ENCODE assay signal across 8 cellular contexts in genomic region chr20:45934046-45934586, GRCh38. TPM values are rescaled to one million over a fixed set of nuclear protein-coding genes. Genes with fewer than 3 reads are reported as not detected.
DNase-seq lines count a peak whose midpoint lies in the region; ATAC-seq and TF ChIP-seq lines count a peak whose summit lies in the region.

No MANE protein-coding gene starts in this region.

- TF ChIP-seq CTCF in DND-41 (IDR thresholded peaks at IDR 0.05; ENCODE audit: borderline replicate concordance, extremely low read depth, low read length, poor library complexity, severe bottlenecking) (no peak), lower lobe of right lung (IDR thresholded peaks at IDR 0.05) (no peak)

- H3K79me2 ChIP-seq in DND-41 (ENCODE audit: insufficient read depth, low read length): peaks cover 56% of the 10 kb centered on the region

- H3K4me3 ChIP-seq in DND-41 (ENCODE audit: low read depth in 1 of 2, low read length in 2 of 2) (peak overlapping the region; percentile 90 to 97), lower lobe of right lung (peak overlapping the region; percentile 83)

- H3K27me3 ChIP-seq in DND-41 (ENCODE audit: insufficient read depth, low read length, poor library complexity) (no peaks in the 10 kb centered on the region), lower lobe of right lung (ENCODE audit: low read depth) (no peaks in the 10 kb centered on the region)

- peak overlapping the region; percentile 77 for H3K4me2 ChIP-seq in DND-41 (ENCODE audit: insufficient read depth, low read length)

- H3K9me3 ChIP-seq in DND-41 (ENCODE audit: insufficient read depth, low read length, severe bottlenecking): no peaks in the 10 kb centered on the region
- no peaks in the 10 kb centered on the region for H3K9me3 ChIP-seq in lower lobe of right lung

- H3K9ac ChIP-seq in DND-41 (ENCODE audit: low read depth, low read length): peak overlapping the region; percentile 100

- H2AFZ ChIP-seq in DND-41 (ENCODE audit: low read depth, low read length): peak overlapping the region; percentile 99

- H3K27ac ChIP-seq in DND-41 (ENCODE audit: low read length): peak overlapping the region; percentile 99
- peak overlapping the region; percentile 100 for H3K27ac ChIP-seq in lower lobe of right lung
- peak overlapping the region; percentile 99 for H3K27ac ChIP-seq in substantia nigra (ENCODE audit: low read depth, low read length, poor library complexity, severe bottlenecking)

- peaks cover 32% of the 10 kb centered on the region for H4K20me1 ChIP-seq in DND-41 (ENCODE audit: insufficient read depth, low read length)

- no peak for DNase-seq in DND-41
- peak; percentile 57 for DNase-seq in HuH-7.5 (ENCODE audit: low spot score)
- peak; percentile 7 to 59 for DNase-seq in dermis microvascular lymphatic vessel endothelial cell (ENCODE audit: low read depth in 2 of 2)
- peak; percentile 81 for DNase-seq in lower lobe of right lung
- DNase-seq in substantia nigra (lab: John Stamatoyannopoulos, UW): peak in 26 of 49 donors; percentile 53 to 87 (median 82)
- no peak for DNase-seq in activated CD4-positive, alpha-beta T cell treated with anti-CD3 and anti-CD28 coated beads, Interleukin-2, amount 50 U/mL, for 4 hours

- H3K36me3 ChIP-seq in DND-41 (ENCODE audit: insufficient read depth, low read length) (peaks cover 29% of the 10 kb centered on the region), lower lobe of right lung (peaks cover 20% of the 10 kb centered on the region)

- peaks cover 27% of the 10 kb centered on the region for H3K4me1 ChIP-seq in DND-41 (ENCODE audit: insufficient read depth, low read length)
- peaks cover 26% of the 10 kb centered on the region for H3K4me1 ChIP-seq in lower lobe of right lung

- intact Hi-C loops in lower lobe of right lung (cut with DNase I): no loop called here

- peak; percentile 46 for ATAC-seq in DND-41 (ENCODE audit: insufficient read depth, low read depth)
- peak; percentile 24 for ATAC-seq in GM21447 (IDR thresholded peaks at IDR 0.05; ENCODE audit: unreplicated experiment)
- peak; percentile 46 for ATAC-seq in SK-N-SH treated with all-trans-retinoic acid at 6 μM for 48 hours
- peak; percentile 43 to 46 for ATAC-seq in lower lobe of right lung

TF ChIP-seq in SK-N-SH treated with all-trans-retinoic acid at 6 μM for 48 hours, 23 proteins besides CTCF, POLR2A, EP300 and RAD21:
- TF ChIP-seq CSRNP3 (CRISPR knock-in tag; IDR thresholded peaks at IDR 0.05) (no peak), POU6F1 (CRISPR knock-in tag; IDR thresholded peaks at IDR 0.05; ENCODE audit: borderline replicate concordance, low read depth) (no peak), ZNF565 (CRISPR knock-in tag; conservative IDR thresholded peaks at IDR 0.05; ENCODE audit: low read depth) (no peak), TCF4 (CRISPR knock-in tag; IDR thresholded peaks at IDR 0.05; ENCODE audit: borderline replicate concordance) (no peak), ESRRG (CRISPR knock-in tag; IDR thresholded peaks at IDR 0.05) (no peak), BACH2 (CRISPR knock-in tag; IDR thresholded peaks at IDR 0.05; ENCODE audit: borderline replicate concordance) (no peak), PPARA (CRISPR knock-in tag; IDR thresholded peaks at IDR 0.05; ENCODE audit: borderline replicate concordance) (no peak), TSHZ2 (CRISPR knock-in tag; IDR thresholded peaks at IDR 0.05) (no peak), ZNF70 (CRISPR knock-in tag; IDR thresholded peaks at IDR 0.05) (no peak), ZFP30 (CRISPR knock-in tag; IDR thresholded peaks at IDR 0.05) (no peak), PATZ1 (CRISPR knock-in tag; IDR thresholded peaks at IDR 0.05; ENCODE audit: borderline replicate concordance) (no peak), ZNF8 (CRISPR knock-in tag; IDR thresholded peaks at IDR 0.05) (no peak)

RNA-seq across cellular contexts. Expression of gene PCIF1, which starts 0.4 kb away (rescaled TPM):
- 7.2 and 11.5 TPM in 2 replicates for total RNA-seq in dermis microvascular lymphatic vessel endothelial cell
- total RNA-seq in lower lobe of right lung: 34.7 TPM

RNA-seq across cellular contexts. Expression of gene PLTP, which starts 22.2 kb away (rescaled TPM):
- 2.8 and 3.5 TPM in 2 replicates for total RNA-seq in dermis microvascular lymphatic vessel endothelial cell
- total RNA-seq in lower lobe of right lung: 145 TPM

RNA-seq across cellular contexts. Expression of gene ZNF335, which starts 37.9 kb away (rescaled TPM):
- total RNA-seq in dermis microvascular lymphatic vessel endothelial cell: 6.0 and 9.0 TPM in 2 replicates
- total RNA-seq in lower lobe of right lung: 20.4 TPM

RNA-seq across cellular contexts. Expression of gene CTSA, which starts 43.0 kb away (rescaled TPM):
- total RNA-seq in dermis microvascular lymphatic vessel endothelial cell (29.4 and 73.2 TPM in 2 replicates), lower lobe of right lung (185 TPM)

RNA-seq across cellular contexts. Expression of gene NEURL2, which starts 43.1 kb away (rescaled TPM):
- total RNA-seq in dermis microvascular lymphatic vessel endothelial cell (2.3 and 4.0 TPM in 2 replicates), lower lobe of right lung (2.4 TPM)

Comparison
In these comparisons a context has a peak if more than half of its experiments do, and no peak if none do; other contexts are left out.
1. DNase-seq: peak in HuH-7.5 (single experiment), dermis microvascular lymphatic vessel endothelial cell (2 of 2), lower lobe of right lung (single experiment) and substantia nigra (26 of 49); none in DND-41 (single experiment) and activated CD4-positive, alpha-beta T cell treated with anti-CD3 and anti-CD28 coated beads, Interleukin-2, amount 50 U/mL, for 4 hours (0 of 2).
2. RNA of gene PLTP, which starts 22.2 kb away (total RNA-seq): 145 TPM in lower lobe of right lung (single experiment); 2.8 to 3.5 TPM in dermis microvascular lymphatic vessel endothelial cell; every median in the first group is over 10 times any median in the second.
3. Peak in every context shown above with its lines, with median percentiles within 50 percentile points of each other: ATAC-seq and H3K27ac ChIP-seq.